ENCODE assay signal across 8 cellular contexts in the genomic region with DNA sequence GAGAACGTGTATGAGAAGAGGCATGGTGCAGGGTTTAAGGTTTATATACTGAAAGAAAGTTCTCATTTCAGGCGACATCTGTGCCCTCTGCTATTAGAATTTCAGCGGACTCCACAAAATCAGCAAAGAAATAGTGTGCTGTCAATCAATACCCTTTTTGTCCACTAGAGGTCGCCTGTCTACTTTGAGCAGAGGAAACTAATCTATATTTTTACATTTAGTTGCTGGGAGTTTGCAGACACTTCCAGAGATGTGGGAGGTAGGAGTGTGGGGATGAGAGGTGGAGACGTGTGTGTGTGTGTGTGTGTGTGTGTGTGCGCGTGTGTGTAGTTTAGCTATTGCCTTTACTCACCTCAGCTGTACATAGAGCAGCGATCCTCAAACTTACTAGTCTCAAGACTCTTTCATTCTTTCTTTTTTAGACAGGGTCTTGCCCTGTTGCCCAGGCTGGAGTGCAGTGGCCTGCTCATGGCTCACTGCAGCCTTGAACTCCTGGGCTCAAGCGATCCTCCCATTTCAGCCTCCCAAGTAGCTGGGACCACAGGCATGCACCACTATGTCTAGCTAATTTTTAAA. TPM values are rescaled to one million over a fixed set of nuclear protein-coding genes. Genes with fewer than 3 reads are reported as not detected.
DNase-seq lines count a peak whose midpoint lies in the region; ATAC-seq and TF ChIP-seq lines count a peak whose summit lies in the region.

No MANE protein-coding gene starts in this region.

- TF ChIP-seq EP300 in esophagus muscularis mucosa (IDR thresholded peaks at IDR 0.05): no peak

- TF ChIP-seq CTCF in AG04450 (IDR thresholded peaks at IDR 0.05; ENCODE audit: low read depth, low read length) (peak; percentile 83), esophagus muscularis mucosa (IDR thresholded peaks at IDR 0.05) (peak; percentile 85 to 87 (median 86)), neural progenitor cell (IDR thresholded peaks at IDR 0.05) (peak; percentile 90)

- TF ChIP-seq POLR2A in esophagus muscularis mucosa (IDR thresholded peaks at IDR 0.05; ENCODE audit: low read depth): no peak

- peaks cover 5% of the 10 kb centered on the region for H3F3A ChIP-seq in neural progenitor cell (ENCODE audit: low read depth)

- no peak overlapping the region for H3K9ac ChIP-seq in neural progenitor cell

- H3K27ac ChIP-seq in AG04450 (ENCODE audit: low read depth, low read length) (no peak overlapping the region), esophagus muscularis mucosa (replicated peaks in 1 of 4) (no peak overlapping the region), neural progenitor cell (no peak overlapping the region)

- no peaks in the 10 kb centered on the region for H3K79me2 ChIP-seq in neural progenitor cell (ENCODE audit: low read depth)

- no peak overlapping the region for H2AFZ ChIP-seq in neural progenitor cell (replicated peaks)

- peak overlapping the region; percentile 8 for H3K27ac Mint-ChIP-seq in T-helper 1 cell treated with Interleukin-12 subunit alpha and Interleukin-12 subunit beta and Interleukin-4 antibody, amounts not matched to agents 30 μg/mL and 1 μg/mL, for 36 hours
- H3K27ac Mint-ChIP-seq in neural progenitor cell: no peak overlapping the region
- H3K27ac Mint-ChIP-seq in T-helper 2 cell treated with Interferon-gamma antibody and Interleukin-4, amounts not matched to agents 5 μg/mL and 100 μg/mL, for 36 hours: no peak overlapping the region

- H3K4me2 ChIP-seq in neural progenitor cell: no peak overlapping the region

- H3K4me1 ChIP-seq in esophagus muscularis mucosa (peaks cover 0 to 13% (median 4%) of the 10 kb centered on the region in 4 donors), neural progenitor cell (no peaks in the 10 kb centered on the region)

- peaks cover 1% of the 10 kb centered on the region for H3K4me1 Mint-ChIP-seq in T-helper 1 cell treated with Interleukin-12 subunit alpha and Interleukin-12 subunit beta and Interleukin-4 antibody, amounts not matched to agents 30 μg/mL and 1 μg/mL, for 36 hours (ENCODE audit: low read depth)
- peaks cover 18% of the 10 kb centered on the region for H3K4me1 Mint-ChIP-seq in neural progenitor cell
- no peaks in the 10 kb centered on the region for H3K4me1 Mint-ChIP-seq in T-helper 2 cell treated with Interferon-gamma antibody and Interleukin-4, amounts not matched to agents 5 μg/mL and 100 μg/mL, for 36 hours (ENCODE audit: low read depth)

- CTCF ChIA-PET in AG04450 (lab: Charles Lee): interaction anchor here (0.5 to 2.4 kb wide), 16 partner anchors 9 to 423 kb away, joined by 3 to 38 read pairs (median 6); a partner anchor contains a TSS

- peak; percentile 33 for DNase-seq in AG04450 (ENCODE audit: low read depth, low spot score)
- DNase-seq in G401 (ENCODE audit: low spot score): peak; percentile 76
- peak; percentile 50 for DNase-seq in NCI-H1436 (lab: John Stamatoyannopoulos, UW)
- DNase-seq in esophagus muscularis mucosa (ENCODE audit: extremely low spot score): no peak
- peak; percentile 61 for DNase-seq in neural progenitor cell (ENCODE audit: low spot score)
- DNase-seq in T-helper 2 cell treated with Interferon-gamma antibody and Interleukin-4, amounts not matched to agents 5 μg/mL and 100 μg/mL, for 36 hours (ENCODE audit: low spot score): no peak

- H3K9me3 ChIP-seq in AG04450 (ENCODE audit: control insufficient read depth, insufficient read depth, low read length) (no peaks in the 10 kb centered on the region), esophagus muscularis mucosa (no peaks in the 10 kb centered on the region), neural progenitor cell (ENCODE audit: low read depth) (no peaks in the 10 kb centered on the region)

- no peak overlapping the region for H3K4me3 ChIP-seq in AG04450 (ENCODE audit: low read depth, low read length)
- H3K4me3 ChIP-seq in esophagus muscularis mucosa: no peak overlapping the region
- no peak overlapping the region for H3K4me3 ChIP-seq in neural progenitor cell

- H3K36me3 Mint-ChIP-seq in T-helper 1 cell treated with Interleukin-12 subunit alpha and Interleukin-12 subunit beta and Interleukin-4 antibody, amounts not matched to agents 30 μg/mL and 1 μg/mL, for 36 hours (ENCODE audit: low read depth): no peaks in the 10 kb centered on the region
- peaks cover 2% of the 10 kb centered on the region for H3K36me3 Mint-ChIP-seq in neural progenitor cell
- no peaks in the 10 kb centered on the region for H3K36me3 Mint-ChIP-seq in T-helper 2 cell treated with Interferon-gamma antibody and Interleukin-4, amounts not matched to agents 5 μg/mL and 100 μg/mL, for 36 hours (ENCODE audit: low read depth)

- POLR2A ChIA-PET in AG04450 (lab: Yijun Ruan, JAX): interaction anchor here (0.6 to 1.1 kb wide), 2 partner anchors 27 to 117 kb away, joined by 3 read pairs; no protein-coding TSS in a partner anchor

- no peaks in the 10 kb centered on the region for H3K9me3 Mint-ChIP-seq in T-helper 1 cell treated with Interleukin-12 subunit alpha and Interleukin-12 subunit beta and Interleukin-4 antibody, amounts not matched to agents 30 μg/mL and 1 μg/mL, for 36 hours
- H3K9me3 Mint-ChIP-seq in neural progenitor cell: peaks cover 3% of the 10 kb centered on the region
- no peaks in the 10 kb centered on the region for H3K9me3 Mint-ChIP-seq in T-helper 2 cell treated with Interferon-gamma antibody and Interleukin-4, amounts not matched to agents 5 μg/mL and 100 μg/mL, for 36 hours

- H4K20me1 ChIP-seq in neural progenitor cell (ENCODE audit: low read depth): no peaks in the 10 kb centered on the region

- H3K27me3 ChIP-seq in AG04450 (ENCODE audit: control insufficient read depth, insufficient read depth, low read length) (no peaks in the 10 kb centered on the region), esophagus muscularis mucosa (no peaks in the 10 kb centered on the region), neural progenitor cell (no peaks in the 10 kb centered on the region)

- no peaks in the 10 kb centered on the region for H3K27me3 Mint-ChIP-seq in T-helper 1 cell treated with Interleukin-12 subunit alpha and Interleukin-12 subunit beta and Interleukin-4 antibody, amounts not matched to agents 30 μg/mL and 1 μg/mL, for 36 hours (ENCODE audit: low read depth)
- H3K27me3 Mint-ChIP-seq in neural progenitor cell (ENCODE audit: insufficient read depth, low read depth): peaks cover 2% of the 10 kb centered on the region
- H3K27me3 Mint-ChIP-seq in T-helper 2 cell treated with Interferon-gamma antibody and Interleukin-4, amounts not matched to agents 5 μg/mL and 100 μg/mL, for 36 hours (ENCODE audit: low read depth): no peaks in the 10 kb centered on the region

- H3K36me3 ChIP-seq in esophagus muscularis mucosa (no peaks in the 10 kb centered on the region), neural progenitor cell (no peaks in the 10 kb centered on the region)

- 26% methylated on average over 9 of the region's 9 CpGs for WGBS in esophagus muscularis mucosa

- in situ Hi-C loops in G401 (cut with HindIII; ENCODE audit: low sequenced_read_pairs): no loop called here

- no peak overlapping the region for H3K4me3 Mint-ChIP-seq in T-helper 1 cell treated with Interleukin-12 subunit alpha and Interleukin-12 subunit beta and Interleukin-4 antibody, amounts not matched to agents 30 μg/mL and 1 μg/mL, for 36 hours
- no peak overlapping the region for H3K4me3 Mint-ChIP-seq in neural progenitor cell
- H3K4me3 Mint-ChIP-seq in T-helper 2 cell treated with Interferon-gamma antibody and Interleukin-4, amounts not matched to agents 5 μg/mL and 100 μg/mL, for 36 hours: no peak overlapping the region

- intact Hi-C loops in esophagus muscularis mucosa (cut with DNase I): no loop called here

- no peak for ATAC-seq in HG03039 (IDR thresholded peaks at IDR 0.05; ENCODE audit: unreplicated experiment)

RNA-seq across cellular contexts. Expression of a gene that starts 9.7 kb away (rescaled TPM):
- polyA plus RNA-seq in AG04450 (2011; rRNA removed): 2.4 and 5.0 TPM in 2 replicates
- polyA minus RNA-seq in AG04450 (2011; rRNA and poly(A)+ RNA removed): 1.0 and 1.3 TPM in 2 replicates
- total RNA-seq in G401 (2014; rRNA removed; shearing (Covaris generic)): 7.0 and 11.0 TPM in 2 replicates
- total RNA-seq in esophagus muscularis mucosa: 10 to 100 TPM; 12.5 to 17.4 (median 16.9) TPM
- total RNA-seq in neural progenitor cell (ENCODE audit: low replicate concordance): 3.7 TPM in 1 of 2 replicates, not detected in the other

RNA-seq across cellular contexts. Expression of a gene that starts 25.2 kb away (rescaled TPM):
- 0.50 and 0.53 TPM in 2 replicates for polyA plus RNA-seq in AG04450 (2011; rRNA removed)
- polyA minus RNA-seq in AG04450 (2011; rRNA and poly(A)+ RNA removed): 0.41 and 0.70 TPM in 2 replicates
- 0.68 and 0.92 TPM in 2 replicates for total RNA-seq in G401 (2014; rRNA removed; shearing (Covaris generic))
- 10 to 100 TPM in 1 of 4 donors, 1 to 10 TPM in 3; 5.0 to 32.6 (median 7.0) TPM for total RNA-seq in esophagus muscularis mucosa
- total RNA-seq in neural progenitor cell (ENCODE audit: low replicate concordance): 0.06 TPM in 1 of 2 replicates, not detected in the other

RNA-seq across cellular contexts. Expression of a gene that starts 28.1 kb away (rescaled TPM):
- 5.0 and 6.6 TPM in 2 replicates for polyA plus RNA-seq in AG04450 (2011; rRNA removed)
- polyA minus RNA-seq in AG04450 (2011; rRNA and poly(A)+ RNA removed): 4.7 and 9.3 TPM in 2 replicates
- 16.5 and 22.2 TPM in 2 replicates for total RNA-seq in G401 (2014; rRNA removed; shearing (Covaris generic))
- total RNA-seq in esophagus muscularis mucosa: 10 to 100 TPM; 22.4 to 30.6 (median 25.5) TPM
- 3.4 and 16.0 TPM in 2 replicates for total RNA-seq in neural progenitor cell (ENCODE audit: low replicate concordance)

RNA-seq across cellular contexts. Expression of a gene that starts 47.6 kb away (rescaled TPM):
- not detected in 2 replicates for polyA plus RNA-seq in AG04450 (2011; rRNA removed)
- polyA minus RNA-seq in AG04450 (2011; rRNA and poly(A)+ RNA removed): not detected in 2 replicates
- total RNA-seq in G401 (2014; rRNA removed; shearing (Covaris generic)): not detected in 2 replicates
- 1 to 10 TPM in 1 of 4 donors, under 1 TPM in 3; 0.42 to 4.6 (median 0.72) TPM for total RNA-seq in esophagus muscularis mucosa
- not detected in 2 replicates for total RNA-seq in neural progenitor cell (ENCODE audit: low replicate concordance)

RNA-seq across cellular contexts. Expression of a gene that starts 53.4 kb away (rescaled TPM):
- polyA plus RNA-seq in AG04450 (2011; rRNA removed): 3.6 and 4.4 TPM in 2 replicates
- 3.6 and 4.5 TPM in 2 replicates for polyA minus RNA-seq in AG04450 (2011; rRNA and poly(A)+ RNA removed)
- total RNA-seq in G401 (2014; rRNA removed; shearing (Covaris generic)): 38.6 and 66.3 TPM in 2 replicates
- 10 to 100 TPM in 2 of 4 donors, 1 to 10 TPM in 2; 5.0 to 21.3 (median 11.5) TPM for total RNA-seq in esophagus muscularis mucosa
- 2.8 and 19.1 TPM in 2 replicates for total RNA-seq in neural progenitor cell (ENCODE audit: low replicate concordance)

Comparison
In these comparisons a context has a peak if more than half of its experiments do, and no peak if none do; other contexts are left out.
1. DNase-seq: peak in AG04450 (single experiment), G401 (single experiment), NCI-H1436 (single experiment) and neural progenitor cell (single experiment); none in esophagus muscularis mucosa (single experiment) and T-helper 2 cell treated with Interferon-gamma antibody and Interleukin-4, amounts not matched to agents 5 μg/mL and 100 μg/mL, for 36 hours (single experiment).
2. Peak in every context shown above with its lines, with median percentiles within 50 percentile points of each other: CTCF ChIP-seq.